In genomic region chr6:7235712-7236311, GRCh38 we compare ENCODE assay signal across 10 cellular contexts.
DNase-seq lines count a peak whose midpoint lies in the region; ATAC-seq, FAIRE-seq and TF ChIP-seq lines count a peak whose summit lies in the region.
"Had no signal": no experiment of that assay in that cellular context is flagged by ENCODE, and none has a peak within 500 bp of the region (broad histone marks: within the 10 kb centered on the region; RNA-seq: fewer than 3 reads in every experiment).

No MANE protein-coding gene starts in this region.

- H3K36me3 ChIP-seq in A673 (ENCODE audit: insufficient read depth, low read length, poor library complexity, severe bottlenecking) = peaks cover 39% of the 10 kb centered on the region
- H3K36me3 ChIP-seq in right lobe of liver = peaks cover 0 to 35% (median 13%) of the 10 kb centered on the region in 4 donors
- H3K36me3 ChIP-seq in sigmoid colon = peaks cover 5 to 55% (median 28%) of the 10 kb centered on the region in 4 donors
- H3K36me3 ChIP-seq: SJCRH30 had no signal

- no peak for TF ChIP-seq CTCF in A673 (conservative IDR thresholded peaks at IDR 0.05; ENCODE audit: low read depth, low read length)
- TF ChIP-seq CTCF in right lobe of liver (IDR thresholded peaks at IDR 0.05) = no peak
- no peak for TF ChIP-seq CTCF in sigmoid colon (IDR thresholded peaks at IDR 0.05)

- 47% methylated on average over 8 of the region's 9 CpGs for WGBS in right lobe of liver (ENCODE audit: insufficient coverage, low coverage, low lambda C conversion rate, missing lambda C conversion rate)
- WGBS in sigmoid colon, 2 donors = 13 to 61% methylated on average over 9 of the region's 9 CpGs

- no peak overlapping the region for H3K4me3 Mint-ChIP-seq in T-helper 17 cell

- CTCF ChIA-PET in A673 (lab: Charles Lee) = no interaction called here

- peak; percentile 1 for ATAC-seq in GM18907 (IDR thresholded peaks at IDR 0.05; ENCODE audit: unreplicated experiment)
- no peak for ATAC-seq in T-helper 17 cell
- peak in 3 of 4 donors; percentile 6 to 11 (median 6) for ATAC-seq in right lobe of liver

- peaks cover 14% of the 10 kb centered on the region for H3K4me1 Mint-ChIP-seq in T-helper 17 cell

- TF ChIP-seq POLR2A in right lobe of liver (IDR thresholded peaks at IDR 0.05) = no peak
- TF ChIP-seq POLR2A in sigmoid colon (IDR thresholded peaks at IDR 0.05) = no peak

- H3K27ac ChIP-seq in A673 (ENCODE audit: low read depth, low read length, poor library complexity, severe bottlenecking) (peak overlapping the region; percentile 34), right lobe of liver (peak overlapping the region; percentile 39 to 72 (median 65)), sigmoid colon (peak overlapping the region in 1 of 4 donors; percentile 38)
- H3K27ac ChIP-seq: SJCRH30, thoracic aorta had no signal

- intact Hi-C loops in A673 (cut with micrococcal nuclease; ENCODE audit: unreplicated experiment) (no loop called here), right lobe of liver (cut with DNase I) (loop anchor here in 1 of 2 donors (10.0 kb wide), 1 partner anchor 71 kb away; no protein-coding TSS in a partner anchor), sigmoid colon (cut with DNase I) (loop anchor here (10.0 kb wide), 1 partner anchor 321 kb away; no protein-coding TSS in a partner anchor)

- H3K27me3 Mint-ChIP-seq in T-helper 17 cell = no peaks in the 10 kb centered on the region

- H3K27me3 ChIP-seq in A673 (replicated peaks; ENCODE audit: insufficient read depth, low read depth, low read length, poor library complexity) (no peaks in the 10 kb centered on the region), right lobe of liver (no peaks in the 10 kb centered on the region), sigmoid colon (no peaks in the 10 kb centered on the region)
- H3K27me3 ChIP-seq: SJCRH30 had no signal

- H3K4me1 ChIP-seq in A673 (ENCODE audit: insufficient read depth, low read length, poor library complexity, severe bottlenecking) (peaks cover 13% of the 10 kb centered on the region), right lobe of liver (peaks cover 0 to 63% (median 28%) of the 10 kb centered on the region in 4 donors), sigmoid colon (peaks cover 0 to 9% (median 6%) of the 10 kb centered on the region in 4 donors)
- H3K4me1 ChIP-seq: SJCRH30 had no signal

- H3K36me3 Mint-ChIP-seq in T-helper 17 cell (ENCODE audit: low read depth) = peaks cover 5% of the 10 kb centered on the region

- H3K9me3 ChIP-seq in A673 (ENCODE audit: low read depth, low read length, poor library complexity, severe bottlenecking) (no peaks in the 10 kb centered on the region), T-helper 17 cell (ENCODE audit: control insufficient read depth, low read length, poor library complexity, severe bottlenecking) (no peaks in the 10 kb centered on the region), right lobe of liver (no peaks in the 10 kb centered on the region), sigmoid colon (no peaks in the 10 kb centered on the region)
- H3K9me3 ChIP-seq: SJCRH30, thoracic aorta had no signal

- POLR2A ChIA-PET in A673 (lab: Charles Lee; ENCODE audit: low non-redundant PET) = no interaction called here

- TF ChIP-seq EP300 in sigmoid colon (IDR thresholded peaks at IDR 0.05) = no peak

- no peak for DNase-seq in A673 (ENCODE audit: low spot score)
- DNase-seq in T-helper 17 cell = no peak
- no peak for DNase-seq in right lobe of liver
- DNase-seq in sigmoid colon = no peak
- DNase-seq in RCC 7860 (ENCODE audit: low spot score) = no peak
- DNase-seq in amniotic stem cell (lab: John Stamatoyannopoulos, UW) = no peak
- no peak for DNase-seq in Ammon's horn (ENCODE audit: low spot score)
- DNase-seq: SJCRH30 had no signal

- H3K4me3 ChIP-seq in A673 (ENCODE audit: low read depth, low read length, poor library complexity, severe bottlenecking) (no peak overlapping the region), right lobe of liver (no peak overlapping the region), sigmoid colon (no peak overlapping the region)
- H3K4me3 ChIP-seq: SJCRH30, thoracic aorta had no signal

- FAIRE-seq in RCC 7860 (lab: Jason Lieb, UNC) = no peak

- peak overlapping the region; percentile 83 for H3K27ac Mint-ChIP-seq in T-helper 17 cell

- no TSS peak for BruUV-seq in A673 (replicated peaks; lab: Mats Ljungman, UMichigan)
